In genomic region chr10:58334817-58335305, GRCh38 we compare ENCODE assay signal across 1 cellular context.
TF ChIP-seq lines count a peak whose summit lies in the region.

TSS of gene UBE2D1 (plus strand) at chr10:58335006. CDS start at chr10:58335202, 196 bp downstream.

TF ChIP-seq in HEK293, 187 proteins besides CTCF, POLR2A, EP300 and RAD21 (continued from another document):
- peak; percentile 37; the same call in 1 of the 2 replicates for TF ChIP-seq REST (tag by site-specific recombination; IDR thresholded peaks at IDR 0.05)
- TF ChIP-seq ZXDB (tag by site-specific recombination; IDR thresholded peaks at IDR 0.05): peak; percentile 49
- TF ChIP-seq, protein P1, sequence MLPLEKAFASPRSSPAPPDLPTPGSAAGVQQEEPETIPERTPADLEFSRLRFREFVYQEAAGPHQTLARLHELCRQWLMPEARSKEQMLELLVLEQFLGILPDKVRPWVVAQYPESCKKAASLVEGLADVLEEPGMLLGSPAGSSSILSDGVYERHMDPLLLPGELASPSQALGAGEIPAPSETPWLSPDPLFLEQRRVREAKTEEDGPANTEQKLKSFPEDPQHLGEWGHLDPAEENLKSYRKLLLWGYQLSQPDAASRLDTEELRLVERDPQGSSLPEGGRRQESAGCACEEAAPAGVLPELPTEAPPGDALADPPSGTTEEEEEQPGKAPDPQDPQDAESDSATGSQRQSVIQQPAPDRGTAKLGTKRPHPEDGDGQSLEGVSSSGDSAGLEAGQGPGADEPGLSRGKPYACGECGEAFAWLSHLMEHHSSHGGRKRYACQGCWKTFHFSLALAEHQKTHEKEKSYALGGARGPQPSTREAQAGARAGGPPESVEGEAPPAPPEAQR (tag by site-specific recombination; IDR thresholded peaks at IDR 0.05): no peak
- TF ChIP-seq ZNF513 (tag by site-specific recombination; IDR thresholded peaks at IDR 0.05): 0 out of 2 replicates have a peak, but pooled peaks have one; percentile 21
- no peak for TF ChIP-seq PRDM6 (tag by site-specific recombination; IDR thresholded peaks at IDR 0.05)
- TF ChIP-seq PRDM1 (tag by site-specific recombination; IDR thresholded peaks at IDR 0.05): no peak
- TF ChIP-seq ZSCAN30 (tag by site-specific recombination; IDR thresholded peaks at IDR 0.05): peak; percentile 77
- peak; percentile 95 for TF ChIP-seq KLF8 (tag by site-specific recombination; IDR thresholded peaks at IDR 0.05)
- TF ChIP-seq ZNF2 (tag by site-specific recombination; IDR thresholded peaks at IDR 0.05): no peak
- TF ChIP-seq SP7 (tag by site-specific recombination; IDR thresholded peaks at IDR 0.05): 0 out of 2 replicates have a peak, but pooled peaks have one; percentile 29
- TF ChIP-seq, protein P2, sequence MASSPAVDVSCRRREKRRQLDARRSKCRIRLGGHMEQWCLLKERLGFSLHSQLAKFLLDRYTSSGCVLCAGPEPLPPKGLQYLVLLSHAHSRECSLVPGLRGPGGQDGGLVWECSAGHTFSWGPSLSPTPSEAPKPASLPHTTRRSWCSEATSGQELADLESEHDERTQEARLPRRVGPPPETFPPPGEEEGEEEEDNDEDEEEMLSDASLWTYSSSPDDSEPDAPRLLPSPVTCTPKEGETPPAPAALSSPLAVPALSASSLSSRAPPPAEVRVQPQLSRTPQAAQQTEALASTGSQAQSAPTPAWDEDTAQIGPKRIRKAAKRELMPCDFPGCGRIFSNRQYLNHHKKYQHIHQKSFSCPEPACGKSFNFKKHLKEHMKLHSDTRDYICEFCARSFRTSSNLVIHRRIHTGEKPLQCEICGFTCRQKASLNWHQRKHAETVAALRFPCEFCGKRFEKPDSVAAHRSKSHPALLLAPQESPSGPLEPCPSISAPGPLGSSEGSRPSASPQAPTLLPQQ (tag by site-specific recombination; IDR thresholded peaks at IDR 0.05): peak; percentile 85
- TF ChIP-seq KLF16 (tag by site-specific recombination; IDR thresholded peaks at IDR 0.05): 0 out of 2 replicates have a peak, but pooled peaks have one; percentile 16
- no peak for TF ChIP-seq GLIS2 (tag by site-specific recombination; IDR thresholded peaks at IDR 0.05)
- TF ChIP-seq OSR2 (tag by site-specific recombination; IDR thresholded peaks at IDR 0.05): no peak
- TF ChIP-seq ZNF791 (tag by site-specific recombination; IDR thresholded peaks at IDR 0.05): no peak
- TF ChIP-seq RBAK (tag by site-specific recombination; IDR thresholded peaks at IDR 0.05): no peak
- no peak for TF ChIP-seq SCRT2 (tag by site-specific recombination; IDR thresholded peaks at IDR 0.05)
